Comparison of ENCODE assay signal across 15 cellular contexts in the genomic region with DNA sequence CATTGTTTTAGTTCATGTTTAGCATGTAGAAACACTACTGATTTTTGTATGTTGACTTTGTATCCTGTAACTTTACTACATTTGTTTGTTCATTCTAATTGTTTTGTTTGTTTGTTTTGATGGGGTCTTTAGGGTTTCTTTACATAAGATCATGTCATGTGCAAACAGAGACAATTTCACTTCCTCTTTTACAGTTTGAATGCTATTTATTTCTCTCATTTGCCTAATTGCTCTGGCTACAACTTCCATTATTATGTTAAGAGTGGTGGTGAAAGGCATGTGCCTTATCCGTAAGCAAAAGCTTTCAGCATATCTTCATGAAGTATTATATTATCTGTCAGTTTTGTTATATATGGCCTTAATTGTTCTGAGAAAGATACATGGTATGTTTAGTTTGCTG.
DNase-seq lines count a peak whose midpoint lies in the region; ATAC-seq and TF ChIP-seq lines count a peak whose summit lies in the region.
"Had no signal": no experiment of that assay in that cellular context is flagged by ENCODE, and none has a peak within 500 bp of the region (broad histone marks: within the 10 kb centered on the region; RNA-seq: fewer than 3 reads in every experiment).

No MANE protein-coding gene starts in this region.

- H3K4me1 Mint-ChIP-seq in GM23338: peaks cover 21% of the 10 kb centered on the region
- H3K4me1 Mint-ChIP-seq: CD4-positive, alpha-beta memory T cell; stimulated activated naive CD8-positive, alpha-beta T cell treated with anti-CD3 and anti-CD28 coated beads, Interleukin-15, amount 100 ng/mL, for 72 hours had no signal

- no peak overlapping the region for H2AFZ ChIP-seq in GM23338
- H2AFZ ChIP-seq in hepatocyte: no peak overlapping the region

- no peaks in the 10 kb centered on the region for H3K27me3 ChIP-seq in GM23338 (ENCODE audit: insufficient read depth)
- no peaks in the 10 kb centered on the region for H3K27me3 ChIP-seq in hepatocyte
- H3K27me3 ChIP-seq in SJCRH30: no peaks in the 10 kb centered on the region

- H4K20me1 ChIP-seq in GM23338 (replicated peaks; ENCODE audit: insufficient read depth) (no peaks in the 10 kb centered on the region), hepatocyte (ENCODE audit: insufficient read depth, poor library complexity, severe bottlenecking) (no peaks in the 10 kb centered on the region)

- 84% methylated on average over 1 of the region's 1 CpG for WGBS in hepatocyte (ENCODE audit: low lambda C conversion rate, missing lambda C conversion rate)

- H3K9me3 Mint-ChIP-seq in GM23338: peaks cover 18% of the 10 kb centered on the region

- H3K27ac Mint-ChIP-seq in GM23338: peak overlapping the region; percentile 85
- H3K27ac Mint-ChIP-seq: activated naive CD4-positive, alpha-beta T cell treated with anti-CD3 and anti-CD28 coated beads for 36 hours; CD4-positive, alpha-beta memory T cell; stimulated activated naive CD8-positive, alpha-beta T cell treated with anti-CD3 and anti-CD28 coated beads, Interleukin-15, amount 100 ng/mL, for 72 hours had no signal

- DNase-seq in GM23338 (ENCODE audit: low spot score) (peak; percentile 57), hepatocyte (ENCODE audit: low spot score) (no peak), HCEC 1CT (no peak), SJCRH30 (no peak), glomerular visceral epithelial cell (ENCODE audit: extremely low spot score) (no peak)
- no peak for DNase-seq in stimulated activated CD8-positive, alpha-beta memory T cell treated with anti-CD3 and anti-CD28 coated beads, Interleukin-4, amount 100 ng/mL, for 48 hours
- DNase-seq: activated CD4-positive, alpha-beta T cell treated with anti-CD3 and anti-CD28 coated beads, Interleukin-2, amount 50 U/mL, for 4 hours; activated naive CD4-positive, alpha-beta T cell treated with anti-CD3 and anti-CD28 coated beads for 36 hours; CD4-positive, alpha-beta memory T cell; NCI-H1092 treated with DMSO at 0.1 percent for 48 hours; stimulated activated naive CD8-positive, alpha-beta T cell treated with anti-CD3 and anti-CD28 coated beads, Interleukin-15, amount 100 ng/mL, for 72 hours had no signal

- H3K36me3 ChIP-seq in GM23338 (ENCODE audit: insufficient read depth): no peaks in the 10 kb centered on the region
- no peaks in the 10 kb centered on the region for H3K36me3 ChIP-seq in hepatocyte (replicated peaks; ENCODE audit: insufficient read depth, low read depth)
- H3K36me3 ChIP-seq in SJCRH30: no peaks in the 10 kb centered on the region; the same call in 1 of the 2 replicates
- H3K36me3 ChIP-seq: prostate gland had no signal

- no peak overlapping the region for H3K4me3 ChIP-seq in GM23338
- H3K4me3 ChIP-seq in hepatocyte: no peak overlapping the region
- no peak overlapping the region for H3K4me3 ChIP-seq in SJCRH30
- H3K4me3 ChIP-seq: mucosa of descending colon, prostate gland had no signal

- H3K79me2 ChIP-seq in GM23338 (replicated peaks; ENCODE audit: insufficient read depth) (no peaks in the 10 kb centered on the region), hepatocyte (no peaks in the 10 kb centered on the region)

- H3K9me2 ChIP-seq in GM23338 (ENCODE audit: insufficient read depth): no peaks in the 10 kb centered on the region
- H3K9me2 ChIP-seq in hepatocyte (replicated peaks; ENCODE audit: insufficient read depth): no peaks in the 10 kb centered on the region

- H3K36me3 Mint-ChIP-seq in GM23338 (ENCODE audit: low read depth): peaks cover 24% of the 10 kb centered on the region; the same call in 2 of the 3 replicates
- H3K36me3 Mint-ChIP-seq: CD4-positive, alpha-beta memory T cell had no signal

- no peaks in the 10 kb centered on the region for H3K9me3 ChIP-seq in hepatocyte (ENCODE audit: low read depth)
- H3K9me3 ChIP-seq in SJCRH30 (replicated peaks): no peaks in the 10 kb centered on the region
- H3K9me3 ChIP-seq: mucosa of descending colon, prostate gland had no signal

- H3K4me2 ChIP-seq in GM23338 (peak overlapping the region; percentile 6; the same call in 1 of the 2 replicates), hepatocyte (no peak overlapping the region)

- peak overlapping the region; percentile 7; the same call in 1 of the 2 replicates for H3K27ac ChIP-seq in GM23338 (ENCODE audit: low read depth)
- peak overlapping the region; percentile 39 for H3K27ac ChIP-seq in hepatocyte
- no peak overlapping the region for H3K27ac ChIP-seq in SJCRH30
- H3K27ac ChIP-seq: prostate gland had no signal

- peak overlapping the region; percentile 40 for H3K4me3 Mint-ChIP-seq in GM23338
- H3K4me3 Mint-ChIP-seq: activated naive CD4-positive, alpha-beta T cell treated with anti-CD3 and anti-CD28 coated beads for 36 hours; CD4-positive, alpha-beta memory T cell; stimulated activated naive CD8-positive, alpha-beta T cell treated with anti-CD3 and anti-CD28 coated beads, Interleukin-15, amount 100 ng/mL, for 72 hours had no signal

- peaks cover 11% of the 10 kb centered on the region; the same call in 1 of the 2 replicates for H3K4me1 ChIP-seq in GM23338 (ENCODE audit: insufficient read depth)
- no peaks in the 10 kb centered on the region for H3K4me1 ChIP-seq in hepatocyte (ENCODE audit: insufficient read depth)
- no peaks in the 10 kb centered on the region for H3K4me1 ChIP-seq in SJCRH30
- H3K4me1 ChIP-seq: prostate gland had no signal

- no peaks in the 10 kb centered on the region for H3K27me3 Mint-ChIP-seq in GM23338 (ENCODE audit: insufficient read depth, low read depth, poor library complexity)
- H3K27me3 Mint-ChIP-seq: CD4-positive, alpha-beta memory T cell; stimulated activated naive CD8-positive, alpha-beta T cell treated with anti-CD3 and anti-CD28 coated beads, Interleukin-15, amount 100 ng/mL, for 72 hours had no signal

- H3F3A ChIP-seq in GM23338 (replicated peaks; ENCODE audit: low read depth): no peaks in the 10 kb centered on the region

- TF ChIP-seq CTCF in GM23338 (conservative IDR thresholded peaks at IDR 0.05; ENCODE audit: low read depth in 2 of 2) (no peak), hepatocyte (IDR thresholded peaks at IDR 0.05; ENCODE audit: poor library complexity) (no peak)

- ATAC-seq in GM18873 (IDR thresholded peaks at IDR 0.05; ENCODE audit: low FRiP score, unreplicated experiment): peak; percentile 55
- ATAC-seq in GM23338: peak; percentile 68
- ATAC-seq in HG03565 (IDR thresholded peaks at IDR 0.05; ENCODE audit: unreplicated experiment): peak; percentile 96
- ATAC-seq: mucosa of descending colon; stimulated activated naive CD8-positive, alpha-beta T cell treated with anti-CD3 and anti-CD28 coated beads, Interleukin-15, amount 100 ng/mL, for 72 hours had no signal

TF ChIP-seq in GM23338, 12 proteins besides CTCF, POLR2A, EP300 and RAD21:
- peak; percentile 95 for TF ChIP-seq NANOG (IDR thresholded peaks at IDR 0.05; ENCODE audit: borderline replicate concordance)
- TF ChIP-seq, protein P1, sequence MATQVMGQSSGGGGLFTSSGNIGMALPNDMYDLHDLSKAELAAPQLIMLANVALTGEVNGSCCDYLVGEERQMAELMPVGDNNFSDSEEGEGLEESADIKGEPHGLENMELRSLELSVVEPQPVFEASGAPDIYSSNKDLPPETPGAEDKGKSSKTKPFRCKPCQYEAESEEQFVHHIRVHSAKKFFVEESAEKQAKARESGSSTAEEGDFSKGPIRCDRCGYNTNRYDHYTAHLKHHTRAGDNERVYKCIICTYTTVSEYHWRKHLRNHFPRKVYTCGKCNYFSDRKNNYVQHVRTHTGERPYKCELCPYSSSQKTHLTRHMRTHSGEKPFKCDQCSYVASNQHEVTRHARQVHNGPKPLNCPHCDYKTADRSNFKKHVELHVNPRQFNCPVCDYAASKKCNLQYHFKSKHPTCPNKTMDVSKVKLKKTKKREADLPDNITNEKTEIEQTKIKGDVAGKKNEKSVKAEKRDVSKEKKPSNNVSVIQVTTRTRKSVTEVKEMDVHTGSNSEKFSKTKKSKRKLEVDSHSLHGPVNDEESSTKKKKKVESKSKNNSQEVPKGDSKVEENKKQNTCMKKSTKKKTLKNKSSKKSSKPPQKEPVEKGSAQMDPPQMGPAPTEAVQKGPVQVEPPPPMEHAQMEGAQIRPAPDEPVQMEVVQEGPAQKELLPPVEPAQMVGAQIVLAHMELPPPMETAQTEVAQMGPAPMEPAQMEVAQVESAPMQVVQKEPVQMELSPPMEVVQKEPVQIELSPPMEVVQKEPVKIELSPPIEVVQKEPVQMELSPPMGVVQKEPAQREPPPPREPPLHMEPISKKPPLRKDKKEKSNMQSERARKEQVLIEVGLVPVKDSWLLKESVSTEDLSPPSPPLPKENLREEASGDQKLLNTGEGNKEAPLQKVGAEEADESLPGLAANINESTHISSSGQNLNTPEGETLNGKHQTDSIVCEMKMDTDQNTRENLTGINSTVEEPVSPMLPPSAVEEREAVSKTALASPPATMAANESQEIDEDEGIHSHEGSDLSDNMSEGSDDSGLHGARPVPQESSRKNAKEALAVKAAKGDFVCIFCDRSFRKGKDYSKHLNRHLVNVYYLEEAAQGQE (IDR thresholded peaks at IDR 0.05; ENCODE audit: unreplicated experiment): no peak
